Comparison of ENCODE assay signal across 32 cellular contexts in genomic region chr2:114049826-114050225, GRCh38.
"Had no signal": no experiment of that assay in that cellular context is flagged by ENCODE, and none has a peak within 500 bp of the region (broad histone marks: within the 10 kb centered on the region; RNA-seq: fewer than 3 reads in every experiment).

No MANE protein-coding gene starts in this region.

- H3K4me1 Mint-ChIP-seq: activated CD4-positive, alpha-beta memory T cell treated with anti-CD3 and anti-CD28 coated beads, Interleukin-2, amount 10 ng/mL, durations not matched to agents 7 days and 5 days; activated CD4-positive, alpha-beta T cell treated with anti-CD3 and anti-CD28 coated beads, Interleukin-2, amount 10 ng/mL, durations not matched to agents 24 days and 14 days; activated naive CD4-positive, alpha-beta T cell treated with anti-CD3 and anti-CD28 coated beads, Interleukin-2, amount 50 U/mL, for 24 hours; activated naive CD8-positive, alpha-beta T cell treated with anti-CD3 and anti-CD28 coated beads, Interleukin-2, amount 50 U/mL, for 24 hours; activated T-helper 17 cell treated with anti-CD3 and anti-CD28 coated beads, Interleukin-2, amount 50 U/mL, for 72 hours; central memory CD8-positive, alpha-beta T cell; naive B cell; nephron progenitor cell; T-helper 17 cell had no signal

- H2AFZ ChIP-seq: hepatocyte had no signal

- H3K9me3 ChIP-seq: gastroesophageal sphincter, neutrophil, ovary, stomach, thyroid gland, upper lobe of right lung had no signal

- H3K36me3 ChIP-seq: gastroesophageal sphincter, neutrophil, ovary, stomach, thyroid gland, upper lobe of right lung, WERI-Rb-1 had no signal

- H3K4me3 ChIP-seq: gastroesophageal sphincter, hepatocyte, ovary, skin epidermis, stomach, thyroid gland, upper lobe of right lung had no signal

- H3K27me3 ChIP-seq: hepatocyte, ovary, stomach, thyroid gland, upper lobe of right lung had no signal

- H3K27ac ChIP-seq: gastroesophageal sphincter, hepatocyte, neutrophil, ovary, skin epidermis, stomach, thyroid gland, upper lobe of right lung, WERI-Rb-1 had no signal

- H3K9me3 Mint-ChIP-seq: activated CD4-positive, alpha-beta memory T cell treated with anti-CD3 and anti-CD28 coated beads, Interleukin-2, amount 10 ng/mL, durations not matched to agents 7 days and 5 days; activated CD4-positive, alpha-beta T cell treated with anti-CD3 and anti-CD28 coated beads, Interleukin-2, amount 10 ng/mL, durations not matched to agents 24 days and 14 days; activated naive CD4-positive, alpha-beta T cell treated with anti-CD3 and anti-CD28 coated beads, Interleukin-2, amount 50 U/mL, for 24 hours; activated naive CD8-positive, alpha-beta T cell treated with anti-CD3 and anti-CD28 coated beads, Interleukin-2, amount 50 U/mL, for 24 hours; activated T-cell treated with anti-CD3 and anti-CD28 coated beads, Interleukin-2, amount 50 U/mL, for 4 hours; activated T-helper 17 cell treated with anti-CD3 and anti-CD28 coated beads, Interleukin-2, amount 50 U/mL, for 72 hours; central memory CD8-positive, alpha-beta T cell; naive B cell; nephron progenitor cell; stimulated activated memory B cell treated with anti-CD40 and anti-IgM and Interleukin-4, amounts not matched to agents 10 μg/mL and 1 μg/mL and 100 μg/mL, for 72 hours had no signal

- H3K79me2 ChIP-seq: hepatocyte had no signal

- ATAC-seq: activated CD4-positive, CD25-positive, alpha-beta regulatory T cell treated with anti-CD3 and anti-CD28 coated beads, Interleukin-2, amount 50 U/mL, for 24 hours; activated naive CD8-positive, alpha-beta T cell treated with anti-CD3 and anti-CD28 coated beads, Interleukin-2, amount 50 U/mL, for 24 hours; activated T-cell treated with anti-CD3 and anti-CD28 coated beads, Interleukin-2, amount 50 U/mL, for 4 hours; activated T-helper 17 cell treated with anti-CD3 and anti-CD28 coated beads, Interleukin-2, amount 50 U/mL, for 72 hours; gastroesophageal sphincter; left cardiac atrium; left ventricle myocardium superior; sciatic nerve; stimulated activated memory B cell treated with anti-CD40 and anti-IgM and Interleukin-4, amounts not matched to agents 10 μg/mL and 1 μg/mL and 100 μg/mL, for 72 hours; T-helper 17 cell; upper lobe of right lung had no signal

- H3K4me3 Mint-ChIP-seq: activated CD4-positive, alpha-beta memory T cell treated with anti-CD3 and anti-CD28 coated beads, Interleukin-2, amount 10 ng/mL, durations not matched to agents 7 days and 5 days; activated CD4-positive, alpha-beta T cell treated with anti-CD3 and anti-CD28 coated beads, Interleukin-2, amount 10 ng/mL, durations not matched to agents 24 days and 14 days; activated naive CD4-positive, alpha-beta T cell treated with anti-CD3 and anti-CD28 coated beads, Interleukin-2, amount 50 U/mL, for 24 hours; activated naive CD8-positive, alpha-beta T cell treated with anti-CD3 and anti-CD28 coated beads, Interleukin-2, amount 50 U/mL, for 24 hours; activated T-cell treated with anti-CD3 and anti-CD28 coated beads, Interleukin-2, amount 50 U/mL, for 4 hours; activated T-helper 17 cell treated with anti-CD3 and anti-CD28 coated beads, Interleukin-2, amount 50 U/mL, for 72 hours; central memory CD8-positive, alpha-beta T cell; naive B cell; nephron progenitor cell; stimulated activated memory B cell treated with anti-CD40 and anti-IgM and Interleukin-4, amounts not matched to agents 10 μg/mL and 1 μg/mL and 100 μg/mL, for 72 hours; T-helper 17 cell had no signal

- H3K4me2 ChIP-seq: hepatocyte had no signal

- H3K4me1 ChIP-seq: gastroesophageal sphincter, stomach, thyroid gland, upper lobe of right lung had no signal

- H3K27ac Mint-ChIP-seq: activated CD4-positive, alpha-beta memory T cell treated with anti-CD3 and anti-CD28 coated beads, Interleukin-2, amount 10 ng/mL, durations not matched to agents 7 days and 5 days; activated CD4-positive, alpha-beta T cell treated with anti-CD3 and anti-CD28 coated beads, Interleukin-2, amount 10 ng/mL, durations not matched to agents 24 days and 14 days; activated naive CD4-positive, alpha-beta T cell treated with anti-CD3 and anti-CD28 coated beads, Interleukin-2, amount 50 U/mL, for 24 hours; activated naive CD8-positive, alpha-beta T cell treated with anti-CD3 and anti-CD28 coated beads, Interleukin-2, amount 50 U/mL, for 24 hours; activated T-helper 17 cell treated with anti-CD3 and anti-CD28 coated beads, Interleukin-2, amount 50 U/mL, for 72 hours; naive B cell; nephron progenitor cell; progenitor cell of endocrine pancreas; stimulated activated memory B cell treated with anti-CD40 and anti-IgM and Interleukin-4, amounts not matched to agents 10 μg/mL and 1 μg/mL and 100 μg/mL, for 72 hours; T-helper 17 cell had no signal

- DNase-seq: activated CD4-positive, alpha-beta memory T cell treated with anti-CD3 and anti-CD28 coated beads, Interleukin-2, amount 10 ng/mL, durations not matched to agents 7 days and 5 days; activated CD4-positive, alpha-beta T cell treated with anti-CD3 and anti-CD28 coated beads, Interleukin-2, amount 10 ng/mL, durations not matched to agents 24 days and 14 days; activated naive CD8-positive, alpha-beta T cell treated with anti-CD3 and anti-CD28 coated beads, Interleukin-2, amount 50 U/mL, for 24 hours; activated T-cell treated with anti-CD3 and anti-CD28 coated beads, Interleukin-2, amount 50 U/mL, for 4 hours; amygdala; dermis blood vessel endothelial cell; effector CD4-positive, alpha-beta T cell; islet precursor cell; left cardiac atrium; left ventricle myocardium superior; naive B cell; nephron progenitor cell; ovary; stimulated activated CD4-positive, alpha-beta T cell treated with anti-CD3 and anti-CD28 coated beads, Interleukin-4, amount 100 ng/mL, for 4 hours; stimulated activated CD8-positive, alpha-beta memory T cell treated with anti-CD3 and anti-CD28 coated beads, Interleukin-4, amount 100 ng/mL, for 48 hours; stomach; T-helper 17 cell; T1000; thyroid gland; upper lobe of right lung; WERI-Rb-1 had no signal
